Comparison of ENCODE assay signal across 13 cellular contexts in the genomic region with DNA sequence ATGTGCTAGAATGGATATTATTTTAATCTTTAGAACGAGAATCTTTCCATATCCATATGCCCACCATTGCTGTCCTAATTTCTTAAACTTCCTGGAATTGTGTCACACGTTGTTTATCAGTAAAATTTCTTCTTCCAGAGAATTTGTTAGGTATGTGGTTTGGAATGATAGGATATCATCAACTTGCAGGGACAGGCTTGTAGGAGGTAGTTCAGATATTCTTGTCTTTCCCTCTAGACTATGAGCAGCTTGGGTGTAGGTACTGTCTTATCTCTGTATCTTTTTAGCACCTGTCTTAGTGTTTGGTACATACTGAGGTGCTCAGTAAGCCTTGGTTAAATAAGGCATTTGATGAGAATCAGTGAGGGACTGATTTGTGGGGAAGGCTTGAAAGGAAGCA. TPM values are rescaled to one million over a fixed set of nuclear protein-coding genes. Genes with fewer than 3 reads are reported as not detected.
DNase-seq lines count a peak whose midpoint lies in the region; ATAC-seq and TF ChIP-seq lines count a peak whose summit lies in the region.
"Had no signal": no experiment of that assay in that cellular context is flagged by ENCODE, and none has a peak within 500 bp of the region (broad histone marks: within the 10 kb centered on the region; RNA-seq: fewer than 3 reads in every experiment).

No MANE protein-coding gene starts in this region.

- H3K23ac ChIP-seq in mesendoderm (ENCODE audit: low read length): no peak overlapping the region

- H3K56ac ChIP-seq in mesendoderm (ENCODE audit: low read length): peak overlapping the region; percentile 66

- H3K27me3 ChIP-seq in PC-3 (ENCODE audit: low read length) (no peaks in the 10 kb centered on the region), dorsolateral prefrontal cortex (no peaks in the 10 kb centered on the region), mesendoderm (ENCODE audit: insufficient read depth, low read length, poor library complexity) (no peaks in the 10 kb centered on the region), thoracic aorta (replicated peaks; ENCODE audit: insufficient read depth) (no peaks in the 10 kb centered on the region)

- ATAC-seq in PC-3 (no peak), thoracic aorta (ENCODE audit: insufficient number of reproducible peaks, low FRiP score, low read depth) (no peak), HG03469 (IDR thresholded peaks at IDR 0.05; ENCODE audit: unreplicated experiment) (no peak)

- no peaks in the 10 kb centered on the region for H3K9me3 ChIP-seq in PC-3 (ENCODE audit: low read length)
- H3K9me3 ChIP-seq in thoracic aorta: no peaks in the 10 kb centered on the region

- POLR2A ChIA-PET in PC-3 (lab: Charles Lee; ENCODE audit: unreplicated experiment): interaction anchor here (0.5 kb wide), 1 partner anchor 23 kb away, joined by 3 read pairs; a partner anchor contains a TSS

- H3K27ac ChIP-seq in PC-3 (ENCODE audit: low read length) (no peak overlapping the region), dorsolateral prefrontal cortex (peak overlapping the region in 49 of 59 donors; percentile 13 to 97 (median 89)), mesendoderm (ENCODE audit: low read depth, low read length) (no peak overlapping the region), thoracic aorta (peak overlapping the region in 1 of 2 donors; percentile 80)

- H3K4me1 ChIP-seq in PC-3 (ENCODE audit: insufficient read depth, low read length) (peaks cover 26% of the 10 kb centered on the region), mesendoderm (ENCODE audit: control insufficient read depth, low read depth, low read length) (peaks cover 5% of the 10 kb centered on the region), thoracic aorta (ENCODE audit: control insufficient read depth in 1 of 2, low read depth in 2 of 2) (peaks cover 30 to 53% of the 10 kb centered on the region in 2 donors)

- H3K9me2 ChIP-seq in PC-3 (replicated peaks; ENCODE audit: low read length): no peaks in the 10 kb centered on the region

- no peak overlapping the region for H4K5ac ChIP-seq in mesendoderm (ENCODE audit: low read length)

- H3F3A ChIP-seq in PC-3 (ENCODE audit: low read length, unreplicated experiment): no peaks in the 10 kb centered on the region

- H3K79me1 ChIP-seq in mesendoderm (ENCODE audit: low read length): no peaks in the 10 kb centered on the region

- H3K18ac ChIP-seq in mesendoderm (ENCODE audit: low read length): no peak overlapping the region

- H2AFZ ChIP-seq in PC-3 (ENCODE audit: low read length): no peak overlapping the region

- no peak overlapping the region for H3K4ac ChIP-seq in mesendoderm (ENCODE audit: low read depth, low read length)

- no CpG with 5 or more reads among the region's 2 CpGs for WGBS in mesendoderm (ENCODE audit: extremely low coverage, insufficient coverage, low lambda C conversion rate)

- no peak overlapping the region for H2AK5ac ChIP-seq in mesendoderm (ENCODE audit: low read length)

- H3K4me3 ChIP-seq in PC-3 (ENCODE audit: low read length): peak overlapping the region; percentile 79
- peak overlapping the region in 58 of 59 donors; percentile 9 to 93 (median 77) for H3K4me3 ChIP-seq in dorsolateral prefrontal cortex
- H3K4me3 ChIP-seq in mesendoderm (ENCODE audit: low read length): no peak overlapping the region
- H3K4me3 ChIP-seq in thoracic aorta: peak overlapping the region; percentile 86

- intact Hi-C loops in PC-3 (cut with micrococcal nuclease) (loop anchor here (5.0 kb wide), 2 partner anchors 627 to 747 kb away; no protein-coding TSS in a partner anchor), dorsolateral prefrontal cortex (cut with DNase I) (loop anchor here (5.0 kb wide), 2 partner anchors 32 to 37 kb away; no protein-coding TSS in a partner anchor)

- CTCF ChIA-PET in PC-3 (lab: Charles Lee): no interaction called here

- H3K36me3 ChIP-seq in PC-3 (ENCODE audit: low read depth, low read length): no peaks in the 10 kb centered on the region; the same call in 1 of the 2 replicates
- no peaks in the 10 kb centered on the region for H3K36me3 ChIP-seq in mesendoderm (ENCODE audit: control insufficient read depth, insufficient read depth, low read length)
- no peaks in the 10 kb centered on the region for H3K36me3 ChIP-seq in thoracic aorta

- H2BK5ac ChIP-seq in mesendoderm (ENCODE audit: low read length): no peak overlapping the region

- peaks cover 52% of the 10 kb centered on the region for H4K20me1 ChIP-seq in PC-3 (ENCODE audit: low read length)

- H3K4me2 ChIP-seq in PC-3 (ENCODE audit: low read length) (peak overlapping the region; percentile 84), mesendoderm (ENCODE audit: low read length) (peak overlapping the region; percentile 23)

- DNase-seq in PC-3 (no peak), dorsolateral prefrontal cortex (no peak), mesendoderm (no peak), thoracic aorta (ENCODE audit: low spot score) (no peak), T-helper 2 cell (no peak), RKO (ENCODE audit: low spot score) (no peak), NOMO-1 (lab: John Stamatoyannopoulos, UW; ENCODE audit: unreplicated experiment in 2 of 2) (no peak)
- DNase-seq: activated gamma-delta T cell treated with Interleukin-2 at 50 U/mL for 16 hours; Karpas-422; NK-92 treated with Interleukin-12 subunit alpha and Interleukin-12 subunit beta, amount 100 ng/mL, for 24 hours; stimulated activated naive CD4-positive, alpha-beta T cell had no signal

- BruUV-seq in PC-3 (replicated peaks; lab: Mats Ljungman, UMichigan): no TSS peak

- H3K79me2 ChIP-seq in PC-3 (ENCODE audit: low read length) (peaks cover 84% of the 10 kb centered on the region), mesendoderm (ENCODE audit: control insufficient read depth, insufficient read depth, low read length) (peaks cover 74% of the 10 kb centered on the region)

- H3K9ac ChIP-seq in PC-3 (ENCODE audit: low read length) (peak overlapping the region; percentile 91; the same call in 1 of the 2 replicates), mesendoderm (ENCODE audit: low read length) (peak overlapping the region; percentile 48)

- no peak overlapping the region for H2BK15ac ChIP-seq in mesendoderm (replicated peaks; ENCODE audit: low read depth)

- H4K8ac ChIP-seq in mesendoderm (ENCODE audit: low read depth, low read length): no peak overlapping the region

- TF ChIP-seq CTCF in PC-3 (conservative IDR thresholded peaks at IDR 0.05; ENCODE audit: low read depth, low read length) (no peak), dorsolateral prefrontal cortex (IDR thresholded peaks at IDR 0.05 in 54 of 56, conservative IDR thresholded peaks at IDR 0.05 in 2 of 56; ENCODE audit: low read depth in 1 of 56, partially characterized antibody in 56 of 56) (no peak), thoracic aorta (IDR thresholded peaks at IDR 0.05) (no peak)

- no peak overlapping the region for H2BK120ac ChIP-seq in mesendoderm (ENCODE audit: low read depth, low read length)

RNA-seq across cellular contexts. Expression of a gene that starts 3.4 kb away (rescaled TPM):
- total RNA-seq in PC-3 (2014; rRNA removed): 117 and 121 TPM in 2 replicates
- total RNA-seq in dorsolateral prefrontal cortex: 100 to 1,000 TPM in 112 of 120 experiments, 10 to 100 TPM in 8; 92.0 to 159 (median 119) TPM
- polyA plus RNA-seq in mesendoderm (2013, experiment 1 of 2): 105 TPM
- 102 TPM for polyA plus RNA-seq in mesendoderm (2013, experiment 2 of 2)
- 100 to 1,000 TPM in 1 of 2 donors, 10 to 100 TPM in 1; 95.3 to 119 TPM for total RNA-seq in thoracic aorta

RNA-seq across cellular contexts. Expression of a gene that starts 13.4 kb away (rescaled TPM):
- total RNA-seq in PC-3 (2014; rRNA removed) (not detected in 2 replicates), dorsolateral prefrontal cortex (not detected), thoracic aorta (not detected)
- 0.01 TPM for polyA plus RNA-seq in mesendoderm (2013, experiment 1 of 2)
- not detected for polyA plus RNA-seq in mesendoderm (2013, experiment 2 of 2)
- total RNA-seq: pulmonary artery endothelial cell had no signal

RNA-seq across cellular contexts. Expression of a gene that starts 23.7 kb away (rescaled TPM):
- total RNA-seq in PC-3 (2014; rRNA removed): 306 and 353 TPM in 2 replicates
- 100 to 1,000 TPM in 43 of 120 experiments, 10 to 100 TPM in 77; 48.0 to 151 (median 93.6) TPM for total RNA-seq in dorsolateral prefrontal cortex
- polyA plus RNA-seq in mesendoderm (2013, experiment 1 of 2): 373 TPM
- polyA plus RNA-seq in mesendoderm (2013, experiment 2 of 2): 375 TPM
- 10 to 100 TPM; 73.9 to 78.0 TPM for total RNA-seq in thoracic aorta

RNA-seq across cellular contexts. Expression of a gene that starts 52.6 kb away (rescaled TPM):
- total RNA-seq in PC-3 (2014; rRNA removed): 228 and 241 TPM in 2 replicates
- total RNA-seq in dorsolateral prefrontal cortex: 100 to 1,000 TPM in 21 of 120 experiments, 10 to 100 TPM in 99; 68.4 to 114 (median 91.6) TPM
- polyA plus RNA-seq in mesendoderm (2013, experiment 1 of 2): 92.4 TPM
- 92.7 TPM for polyA plus RNA-seq in mesendoderm (2013, experiment 2 of 2)
- 10 to 100 TPM; 47.4 to 57.2 TPM for total RNA-seq in thoracic aorta

RNA-seq across cellular contexts. Expression of a gene that starts 53.0 kb away (rescaled TPM):
- total RNA-seq in PC-3 (2014; rRNA removed) (41.8 and 42.3 TPM in 2 replicates), dorsolateral prefrontal cortex (10 to 100 TPM in 117 of 120 experiments, 1 to 10 TPM in 3; 8.5 to 27.4 (median 17.2) TPM), thoracic aorta (10 to 100 TPM; 11.1 to 11.9 TPM)
- 28.2 TPM for polyA plus RNA-seq in mesendoderm (2013, experiment 1 of 2)
- 29.3 TPM for polyA plus RNA-seq in mesendoderm (2013, experiment 2 of 2)

Comparison
In these comparisons a context has a peak if more than half of its experiments do, and no peak if none do; other contexts are left out.
1. H3K27ac ChIP-seq: peak in dorsolateral prefrontal cortex (49 of 59); none in PC-3 (single experiment) and mesendoderm (single experiment).